Comparison of ENCODE assay signal across 16 cellular contexts in the genomic region with DNA sequence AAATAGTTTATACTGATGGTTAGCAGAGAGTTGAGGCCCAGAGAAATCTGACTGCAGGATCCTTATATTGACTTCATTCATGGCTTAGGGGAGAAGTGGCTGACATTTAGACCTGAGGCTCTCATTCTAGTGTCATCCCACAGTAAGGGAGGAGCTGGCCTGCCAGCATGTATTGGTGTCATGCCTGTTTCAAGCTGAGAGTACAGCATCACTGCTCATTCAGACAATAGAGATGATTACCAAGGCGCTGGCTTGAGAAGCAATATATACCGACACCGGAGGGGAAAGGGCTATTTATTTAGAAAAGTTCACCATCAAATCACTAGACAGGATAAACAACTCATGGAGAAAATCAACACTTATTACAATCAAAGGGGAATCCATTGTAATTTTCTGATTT.
"Had no signal": no experiment of that assay in that cellular context is flagged by ENCODE, and none has a peak within 500 bp of the region (broad histone marks: within the 10 kb centered on the region; RNA-seq: fewer than 3 reads in every experiment).

No MANE protein-coding gene starts in this region.

- H3K4me3 ChIP-seq: breast epithelium, esophagus squamous epithelium, left lung, testis, upper lobe of right lung had no signal

- H3K4me1 ChIP-seq: breast epithelium, esophagus squamous epithelium, left lung, testis, upper lobe of right lung had no signal

- H3K27ac ChIP-seq: breast epithelium, esophagus squamous epithelium, left lung, testis, upper lobe of right lung had no signal

- H3K27ac Mint-ChIP-seq: activated CD4-positive, alpha-beta memory T cell treated with anti-CD3 and anti-CD28 coated beads for 36 hours; activated naive CD8-positive, alpha-beta T cell treated with anti-CD3 and anti-CD28 coated beads, Interleukin-2, amount 10 ng/mL, durations not matched to agents 7 days and 5 days; memory B cell; natural killer cell treated with Interleukin-12 subunit alpha and Interleukin-12 subunit beta and Interleukin-15 and Interleukin-18, amount 100 ng/mL, for 72 hours; T-helper 2 cell treated with Interferon-gamma antibody and Interleukin-4, amounts not matched to agents 5 μg/mL and 100 μg/mL, for 36 hours had no signal

- H3K4me3 Mint-ChIP-seq: activated CD4-positive, alpha-beta memory T cell treated with anti-CD3 and anti-CD28 coated beads for 36 hours; activated naive CD8-positive, alpha-beta T cell treated with anti-CD3 and anti-CD28 coated beads, Interleukin-2, amount 10 ng/mL, durations not matched to agents 7 days and 5 days; memory B cell; natural killer cell treated with Interleukin-12 subunit alpha and Interleukin-12 subunit beta and Interleukin-15 and Interleukin-18, amount 100 ng/mL, for 72 hours; T-helper 2 cell treated with Interferon-gamma antibody and Interleukin-4, amounts not matched to agents 5 μg/mL and 100 μg/mL, for 36 hours had no signal

- H3K9me3 Mint-ChIP-seq: activated CD4-positive, alpha-beta memory T cell treated with anti-CD3 and anti-CD28 coated beads for 36 hours; activated naive CD8-positive, alpha-beta T cell treated with anti-CD3 and anti-CD28 coated beads, Interleukin-2, amount 10 ng/mL, durations not matched to agents 7 days and 5 days; memory B cell; T-helper 2 cell treated with Interferon-gamma antibody and Interleukin-4, amounts not matched to agents 5 μg/mL and 100 μg/mL, for 36 hours had no signal

- DNase-seq: activated CD4-positive, alpha-beta memory T cell treated with anti-CD3 and anti-CD28 coated beads for 36 hours; activated CD4-positive, alpha-beta T cell treated with anti-CD3 and anti-CD28 coated beads for 1 hour; activated gamma-delta T cell; activated naive CD8-positive, alpha-beta T cell treated with anti-CD3 and anti-CD28 coated beads, Interleukin-2, amount 10 ng/mL, durations not matched to agents 7 days and 5 days; activated T-cell treated with anti-CD3 and anti-CD28 coated beads, Interleukin-2, amount 50 U/mL, for 48 hours; esophagus squamous epithelium; foreskin fibroblast; left lung; stimulated activated CD4-positive, alpha-beta T cell treated with anti-CD3 and anti-CD28 coated beads, Interleukin-2, amount 100 ng/mL, for 48 hours; stimulated activated naive CD4-positive, alpha-beta T cell treated with Interleukin-2 at 50 U/mL for 16 hours; testis; upper lobe of right lung had no signal

- H3K36me3 Mint-ChIP-seq: activated CD4-positive, alpha-beta memory T cell treated with anti-CD3 and anti-CD28 coated beads for 36 hours; activated naive CD8-positive, alpha-beta T cell treated with anti-CD3 and anti-CD28 coated beads, Interleukin-2, amount 10 ng/mL, durations not matched to agents 7 days and 5 days; memory B cell; natural killer cell treated with Interleukin-12 subunit alpha and Interleukin-12 subunit beta and Interleukin-15 and Interleukin-18, amount 100 ng/mL, for 72 hours had no signal

- H3K27me3 Mint-ChIP-seq: activated CD4-positive, alpha-beta memory T cell treated with anti-CD3 and anti-CD28 coated beads for 36 hours; activated naive CD8-positive, alpha-beta T cell treated with anti-CD3 and anti-CD28 coated beads, Interleukin-2, amount 10 ng/mL, durations not matched to agents 7 days and 5 days; memory B cell had no signal

- H3K27me3 ChIP-seq: breast epithelium, esophagus squamous epithelium, left lung, testis, upper lobe of right lung had no signal

- ATAC-seq: left lung; natural killer cell treated with Interleukin-12 subunit alpha and Interleukin-12 subunit beta and Interleukin-15 and Interleukin-18, amount 100 ng/mL, for 72 hours; upper lobe of right lung had no signal

- H3K4me1 Mint-ChIP-seq: activated naive CD8-positive, alpha-beta T cell treated with anti-CD3 and anti-CD28 coated beads, Interleukin-2, amount 10 ng/mL, durations not matched to agents 7 days and 5 days; memory B cell had no signal

- H3K9me3 ChIP-seq: breast epithelium, esophagus squamous epithelium, left lung, testis, upper lobe of right lung had no signal

- H3K36me3 ChIP-seq: breast epithelium, esophagus squamous epithelium, left lung, upper lobe of right lung had no signal
